ENCODE assay signal across 18 cellular contexts in the genomic region with DNA sequence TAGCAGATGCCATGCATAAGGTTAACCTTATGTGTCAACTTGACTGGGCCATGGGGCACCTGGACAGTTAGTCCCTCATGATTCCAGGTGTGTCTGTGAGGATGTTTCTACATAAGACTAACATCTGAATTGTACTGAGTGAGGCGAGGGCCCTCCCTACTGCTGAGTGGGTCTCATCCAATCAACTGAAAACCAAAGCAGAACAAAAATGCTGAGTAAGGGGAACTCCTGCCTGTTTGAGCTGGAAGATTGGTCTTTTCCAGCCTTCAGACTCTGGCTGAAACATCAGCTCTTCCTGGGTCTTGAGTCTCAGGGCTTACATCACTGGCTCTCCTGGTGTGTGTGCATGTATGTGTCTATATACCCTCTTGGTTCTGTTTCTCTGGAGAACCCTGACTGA. TPM values are rescaled to one million over a fixed set of nuclear protein-coding genes. Genes with fewer than 3 reads are reported as not detected.
DNase-seq lines count a peak whose midpoint lies in the region; ATAC-seq, FAIRE-seq and TF ChIP-seq lines count a peak whose summit lies in the region.
"Had no signal": no experiment of that assay in that cellular context is flagged by ENCODE, and none has a peak within 500 bp of the region (broad histone marks: within the 10 kb centered on the region; RNA-seq: fewer than 3 reads in every experiment).

No MANE protein-coding gene starts in this region.

- no peak overlapping the region for H2AFZ ChIP-seq in K562 (ENCODE audit: low read depth, low read length)
- no peak overlapping the region for H2AFZ ChIP-seq in mammary epithelial cell (ENCODE audit: low read depth, low read length)

- CTCF ChIA-PET in K562 (lab: Yijun Ruan, JAX; ENCODE audit: low intra/inter-chr PET ratio): no interaction called here
- CTCF ChIA-PET in mammary epithelial cell (lab: Charles Lee; ENCODE audit: low non-redundant PET): no interaction called here

- H3K4me1 Mint-ChIP-seq in osteocyte (ENCODE audit: unreplicated experiment): peaks cover 1% of the 10 kb centered on the region

- no peaks in the 10 kb centered on the region for H3K27me3 Mint-ChIP-seq in osteocyte (ENCODE audit: unreplicated experiment)
- H3K27me3 Mint-ChIP-seq: CD4-positive, CD25-positive, alpha-beta regulatory T cell had no signal

- peak; percentile 29 for DNase-seq in activated CD8-positive, alpha-beta memory T cell treated with anti-CD3 and anti-CD28 coated beads, Interleukin-2, amount 50 U/mL, for 48 hours
- no peak for DNase-seq in activated CD8-positive, alpha-beta memory T cell treated with anti-CD3 and anti-CD28 coated beads, Interleukin-2, amount 50 U/mL, for 4 hours
- DNase-seq in GM20000 (ENCODE audit: low spot score) (peak; percentile 8), K562 (ENCODE audit: extremely low read depth in 1 of 4, low spot score in 3 of 4) (no peak), osteocyte (ENCODE audit: extremely low spot score, unreplicated experiment) (peak; percentile 23), mammary epithelial cell (no peak)
- DNase-seq: AML-193; Calu3; CD4-positive, CD25-positive, alpha-beta regulatory T cell; DMS 273 treated with DMSO at 0.1 percent for 48 hours; HCEC 1CT; HFFc6 had no signal

- no peak overlapping the region for H3K4me2 ChIP-seq in K562 (ENCODE audit: insufficient read depth, low read length)
- H3K4me2 ChIP-seq in mammary epithelial cell (ENCODE audit: insufficient read depth, low read depth, low read length): no peak overlapping the region
- H3K4me2 ChIP-seq: BLaER1 had no signal

- WGBS in K562 (ENCODE audit: insufficient coverage, low coverage, missing lambda C conversion rate): 100% methylated on average over 1 of the region's 1 CpG
- WGBS in mammary epithelial cell (ENCODE audit: low coverage, missing lambda C conversion rate): 100% methylated on average over 1 of the region's 1 CpG

- TF ChIP-seq RAD21 in K562 (CRISPR knock-in tag; conservative IDR thresholded peaks at IDR 0.05 in 1 of 2, IDR thresholded peaks at IDR 0.05 in 1 of 2): no peak

- H3K4me3 ChIP-seq in K562 (no peak overlapping the region), mammary epithelial cell (replicated peaks in 1 of 3; ENCODE audit: insufficient read depth in 1 of 3, low read depth in 2 of 3, low read length in 3 of 3) (no peak overlapping the region)
- H3K4me3 ChIP-seq: BLaER1, GM12878 had no signal

- H3K27ac ChIP-seq in K562 (ENCODE audit: extremely low read depth, low read depth, low read length) (no peak overlapping the region), mammary epithelial cell (ENCODE audit: insufficient read depth, low read depth, low read length) (no peak overlapping the region)
- H3K27ac ChIP-seq: 22Rv1, BLaER1 had no signal

- intact Hi-C loops in K562 (cut with micrococcal nuclease): no loop called here
- intact Hi-C loops in mammary epithelial cell (cut with micrococcal nuclease): no loop called here

- peaks cover 57% of the 10 kb centered on the region; the same call in 1 of the 3 replicates for H3K36me3 ChIP-seq in K562 (ENCODE audit: control insufficient read depth, insufficient read depth, low read length)
- H3K36me3 ChIP-seq in mammary epithelial cell (ENCODE audit: insufficient read depth, low read length): no peaks in the 10 kb centered on the region

- BruUV-seq in K562 (replicated peaks; lab: Mats Ljungman, UMichigan) (no TSS peak), mammary epithelial cell (replicated peaks; lab: Mats Ljungman, UMichigan) (no TSS peak)

- no peaks in the 10 kb centered on the region for H4K20me1 ChIP-seq in K562 (replicated peaks; ENCODE audit: control insufficient read depth, insufficient read depth, low read length)
- no peaks in the 10 kb centered on the region for H4K20me1 ChIP-seq in mammary epithelial cell (ENCODE audit: insufficient read depth, low read length)

- TF ChIP-seq POLR2A in K562 (conservative IDR thresholded peaks at IDR 0.05): no peak

- H3K9me3 ChIP-seq in K562 (replicated peaks; ENCODE audit: control insufficient read depth, insufficient read depth, low read depth, low read length) (peaks cover 5% of the 10 kb centered on the region), mammary epithelial cell (replicated peaks; ENCODE audit: insufficient read depth, low read length) (no peaks in the 10 kb centered on the region)

- in situ Hi-C loops in K562 (cut with MboI): no loop called here
- in situ Hi-C loops in mammary epithelial cell (cut with MboI; ENCODE audit: low sequenced_read_pairs in 2 of 2): no loop called here

- FAIRE-seq in K562 (lab: Jason Lieb, UNC): no peak
- FAIRE-seq: GM12878, GM18507 had no signal

- peaks cover 48% of the 10 kb centered on the region for H3K36me3 Mint-ChIP-seq in osteocyte (ENCODE audit: unreplicated experiment)

- H3K79me2 ChIP-seq in K562 (ENCODE audit: control insufficient read depth, insufficient read depth, low read length): peaks cover 89% of the 10 kb centered on the region
- peaks cover 76% of the 10 kb centered on the region for H3K79me2 ChIP-seq in mammary epithelial cell (ENCODE audit: insufficient read depth, low read length)

- no peak for TF ChIP-seq EP300 in K562 (IDR thresholded peaks at IDR 0.05; ENCODE audit: low read length)

- POLR2A ChIA-PET in K562 (lab: Yijun Ruan, JAX): interaction anchor here (2.3 kb wide), 2 partner anchors 10 to 12 kb away, joined by 7 to 10 read pairs; no protein-coding TSS in a partner anchor

- TF ChIP-seq CTCF in GM20000 (IDR thresholded peaks at IDR 0.05; ENCODE audit: extremely low read depth, missing control alignments) (no peak), K562 (IDR thresholded peaks at IDR 0.05 in 2 of 3, conservative IDR thresholded peaks at IDR 0.05 in 1 of 3; ENCODE audit: insufficient read depth in 2 of 3, low read depth in 1 of 3, low read length in 3 of 3) (no peak), osteocyte (IDR thresholded peaks at IDR 0.05) (no peak), mammary epithelial cell (conservative IDR thresholded peaks at IDR 0.05 in 1 of 2, IDR thresholded peaks at IDR 0.05 in 1 of 2; ENCODE audit: extremely low read depth in 1 of 2, insufficient read depth in 1 of 2, low read depth in 1 of 2, low read length in 2 of 2) (no peak)

- H3K27me3 ChIP-seq in K562 (ENCODE audit: control insufficient read depth in 2 of 2, insufficient read depth in 2 of 2, low read length in 2 of 2) (no peaks in the 10 kb centered on the region), mammary epithelial cell (ENCODE audit: insufficient read depth, low read length) (no peaks in the 10 kb centered on the region)
- H3K27me3 ChIP-seq: BLaER1 had no signal

- dilution Hi-C loops in mammary epithelial cell (cut with HindIII; ENCODE audit: low sequenced_read_pairs): no loop called here

- H3K9ac ChIP-seq in K562 (ENCODE audit: insufficient read depth in 1 of 2, low read depth in 2 of 2, low read length in 2 of 2): no peak overlapping the region
- H3K9ac ChIP-seq in mammary epithelial cell (ENCODE audit: insufficient read depth, low read length): no peak overlapping the region
- H3K9ac ChIP-seq: BLaER1 had no signal

- H3K27ac Mint-ChIP-seq in osteocyte (ENCODE audit: unreplicated experiment): no peak overlapping the region
- H3K27ac Mint-ChIP-seq: HFFc6 had no signal

- H3K9me1 ChIP-seq in K562 (ENCODE audit: control insufficient read depth, insufficient read depth, low read length): peaks cover 3% of the 10 kb centered on the region

- H3K4me3 Mint-ChIP-seq in osteocyte (ENCODE audit: unreplicated experiment): no peak overlapping the region
- H3K4me3 Mint-ChIP-seq: CD4-positive, CD25-positive, alpha-beta regulatory T cell; HFFc6 had no signal

- peaks cover 34% of the 10 kb centered on the region for H3K9me3 Mint-ChIP-seq in osteocyte (ENCODE audit: unreplicated experiment)

- ATAC-seq in K562 (no peak; the same call in 2 of the 3 replicates), GM19397 (IDR thresholded peaks at IDR 0.05; ENCODE audit: unreplicated experiment) (no peak), HG02571 (IDR thresholded peaks at IDR 0.05; ENCODE audit: unreplicated experiment) (no peak)
- ATAC-seq: GM12878 had no signal

- H3K4me1 ChIP-seq in K562 (replicated peaks in 1 of 2; ENCODE audit: control insufficient read depth in 2 of 2, insufficient read depth in 2 of 2, low read length in 2 of 2): peaks cover 0 to 18% of the 10 kb centered on the region in 2 experiments; a peak in 3 of 5 replicates
- peaks cover 24% of the 10 kb centered on the region for H3K4me1 ChIP-seq in mammary epithelial cell (ENCODE audit: insufficient read depth, low read length)
- H3K4me1 ChIP-seq: BLaER1 had no signal

TF ChIP-seq in K562, 482 proteins besides CTCF, POLR2A, EP300 and RAD21 (continues in another document):
- TF ChIP-seq ZNF696 (CRISPR knock-in tag; conservative IDR thresholded peaks at IDR 0.05) (no peak), HDAC8 (tag; IDR thresholded peaks at IDR 0.05) (no peak)

RNA-seq across cellular contexts. Expression of a gene that starts 13.8 kb away (rescaled TPM):
- total RNA-seq in K562 (2011; cell fraction: chromatin; rRNA removed; ENCODE audit: low replicate concordance): 38.8 and 78.3 TPM in 2 replicates
- total RNA-seq in K562 (2011; cell fraction: nucleolus; rRNA removed): 62.0 and 74.4 TPM in 2 replicates
- total RNA-seq in K562 (2011; cell fraction: nucleoplasm; rRNA removed): 44.5 and 47.7 TPM in 2 replicates
- total RNA-seq in K562 (2014; rRNA removed) (29.1 and 33.3 TPM in 2 replicates), K562 (2014; rRNA removed; fragmentation: Illumina TruSeq; extraction: Trizol) (10.6 and 12.0 TPM in 2 replicates), K562 (2015; rRNA removed; fragmentation: Illumina TruSeq; extraction: Trizol) (16.4 and 18.9 TPM in 2 replicates), K562 (2021) (59.6 and 63.0 TPM in 2 replicates), osteocyte (32.5 and 37.8 TPM in 2 replicates), mammary epithelial cell (10 to 100 TPM; 19.7 to 26.1 TPM)
- polyA plus RNA-seq in K562 (2011; rRNA removed) (12.9 and 28.3 TPM in 2 replicates), K562 (2014; fragmentation: Illumina TruSeq; extraction: Trizol) (14.8 and 32.1 TPM in 2 replicates), K562 (2014; fragmentation: Nextera tagmentation; extraction: Ambion mirVana) (1 to 10 TPM in 1 of 2 experiments, under 1 TPM in 1; 0.76 to 1.4 TPM), K562 (2014; rRNA removed) (33.6 and 36.5 TPM in 2 replicates), mammary epithelial cell (15.7 TPM)
- polyA plus RNA-seq in K562 (2011; cell fraction: cytosol; rRNA removed): 19.0 and 31.9 TPM in 2 replicates
- polyA plus RNA-seq in K562 (2011; cell fraction: nucleus; rRNA removed): 59.7 and 83.0 TPM in 2 replicates
- polyA plus RNA-seq in K562 (2012): 44.5 and 46.5 TPM in 2 replicates
- polyA minus RNA-seq in K562 (2011; rRNA and poly(A)+ RNA removed): 7.8 and 9.9 TPM in 2 replicates
- polyA minus RNA-seq in K562 (2011; cell fraction: cytosol; rRNA and poly(A)+ RNA removed): 26.9 and 38.7 TPM in 2 replicates
- 48.3 and 117 TPM in 2 replicates for polyA minus RNA-seq in K562 (2011; cell fraction: nucleus; rRNA and poly(A)+ RNA removed)
- 8.3 TPM for polyA minus RNA-seq in mammary epithelial cell

Comparison
In these comparisons a context has a peak if more than half of its experiments do, and no peak if none do; other contexts are left out.
1. DNase-seq: peak in activated CD8-positive, alpha-beta memory T cell treated with anti-CD3 and anti-CD28 coated beads, Interleukin-2, amount 50 U/mL, for 48 hours (single experiment), GM20000 (single experiment) and osteocyte (single experiment); none in activated CD8-positive, alpha-beta memory T cell treated with anti-CD3 and anti-CD28 coated beads, Interleukin-2, amount 50 U/mL, for 4 hours (single experiment), K562 (0 of 4) and mammary epithelial cell (single experiment).